In the genomic region with DNA sequence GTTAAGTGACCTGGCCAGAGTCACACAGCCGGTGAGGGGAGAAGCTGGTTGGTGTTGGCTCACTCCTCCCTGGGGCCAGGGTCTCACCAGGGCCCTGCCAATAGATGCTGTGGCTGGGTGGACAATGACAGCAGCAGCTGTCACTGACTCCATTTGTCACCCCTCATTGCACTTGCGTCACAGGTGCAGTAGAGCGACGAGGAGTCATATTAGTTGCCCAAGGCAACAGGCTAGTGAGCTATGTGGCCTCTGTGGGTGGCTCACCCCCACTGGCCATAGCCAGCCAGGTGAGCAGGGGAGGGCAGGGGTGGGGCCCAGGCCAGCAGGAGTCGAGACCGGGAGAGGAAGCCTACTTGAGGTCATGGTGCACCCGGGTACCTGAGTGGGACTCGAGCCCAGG, we compare ENCODE assay signal across 10 cellular contexts. TPM values are rescaled to one million over a fixed set of nuclear protein-coding genes. Genes with fewer than 3 reads are reported as not detected.
DNase-seq lines count a peak whose midpoint lies in the region; ATAC-seq and TF ChIP-seq lines count a peak whose summit lies in the region.
"Had no signal": no experiment of that assay in that cellular context is flagged by ENCODE, and none has a peak within 500 bp of the region (broad histone marks: within the 10 kb centered on the region; RNA-seq: fewer than 3 reads in every experiment).

No MANE protein-coding gene starts in this region.

- no peaks in the 10 kb centered on the region for H3K9me3 Mint-ChIP-seq in stimulated activated naive CD8-positive, alpha-beta T cell treated with anti-CD3 and anti-CD28 coated beads, Interleukin-15, amount 100 ng/mL, for 72 hours
- H3K9me3 Mint-ChIP-seq: stimulated activated naive CD8-positive, alpha-beta T cell treated with anti-CD3 and anti-CD28 coated beads, Interleukin-15, Interleukin-2, amounts not matched to agents 100 ng/mL and 50 ng/mL, for 24 hours had no signal

- no peak overlapping the region for H3K4me3 ChIP-seq in sigmoid colon

- TF ChIP-seq EP300 in sigmoid colon (IDR thresholded peaks at IDR 0.05), result no peak

- CTCF ChIA-PET in RWPE1 (lab: Yijun Ruan, JAX), result no interaction called here
- CTCF ChIA-PET in HEK293T (lab: Yijun Ruan, JAX), result no interaction called here

- peaks cover 13% of the 10 kb centered on the region for H3K4me1 Mint-ChIP-seq in stimulated activated naive CD8-positive, alpha-beta T cell treated with anti-CD3 and anti-CD28 coated beads, Interleukin-15, amount 100 ng/mL, for 72 hours

- POLR2A ChIA-PET in RWPE1 (lab: Yijun Ruan, JAX; ENCODE audit: low non-redundant PET) (no interaction called here), HEK293T (lab: Yijun Ruan, JAX) (no interaction called here)

- H3K27me3 ChIP-seq in sigmoid colon, result no peaks in the 10 kb centered on the region

- peaks cover 0 to 41% (median 8%) of the 10 kb centered on the region in 4 donors for H3K36me3 ChIP-seq in sigmoid colon

- H3K4me3 Mint-ChIP-seq in stimulated activated naive CD8-positive, alpha-beta T cell treated with anti-CD3 and anti-CD28 coated beads, Interleukin-15, amount 100 ng/mL, for 72 hours, result no peak overlapping the region
- H3K4me3 Mint-ChIP-seq: stimulated activated naive CD8-positive, alpha-beta T cell treated with anti-CD3 and anti-CD28 coated beads, Interleukin-15, Interleukin-2, amounts not matched to agents 100 ng/mL and 50 ng/mL, for 24 hours had no signal

- H3K4me1 ChIP-seq in sigmoid colon, result no peaks in the 10 kb centered on the region

- H3K9me3 ChIP-seq in sigmoid colon, result no peaks in the 10 kb centered on the region

- peak; percentile 21 for ATAC-seq in stimulated activated naive CD8-positive, alpha-beta T cell treated with anti-CD3 and anti-CD28 coated beads, Interleukin-15, amount 100 ng/mL, for 72 hours
- ATAC-seq in stimulated activated naive CD8-positive, alpha-beta T cell treated with anti-CD3 and anti-CD28 coated beads, Interleukin-15, Interleukin-2, amounts not matched to agents 100 U/mL and 50 U/mL, for 24 hours, result no peak
- peak; percentile 36 for ATAC-seq in HG03060 (IDR thresholded peaks at IDR 0.05; ENCODE audit: low read depth, unreplicated experiment)

- H3K27ac Mint-ChIP-seq in stimulated activated naive CD8-positive, alpha-beta T cell treated with anti-CD3 and anti-CD28 coated beads, Interleukin-15, amount 100 ng/mL, for 72 hours, result peak overlapping the region in 1 of 2 donors; percentile 89
- H3K27ac Mint-ChIP-seq: stimulated activated naive CD8-positive, alpha-beta T cell treated with anti-CD3 and anti-CD28 coated beads, Interleukin-15, Interleukin-2, amounts not matched to agents 100 ng/mL and 50 ng/mL, for 24 hours had no signal

- intact Hi-C loops in sigmoid colon (cut with DNase I), result no loop called here

- no peak for TF ChIP-seq POLR2A in sigmoid colon (IDR thresholded peaks at IDR 0.05)

- no peak for DNase-seq in stimulated activated naive CD8-positive, alpha-beta T cell treated with anti-CD3 and anti-CD28 coated beads, Interleukin-15, amount 100 ng/mL, for 72 hours
- DNase-seq in stimulated activated naive CD8-positive, alpha-beta T cell treated with anti-CD3 and anti-CD28 coated beads, Interleukin-15, Interleukin-2, amounts not matched to agents 100 U/mL and 50 U/mL, for 24 hours, result no peak
- DNase-seq in RWPE1 (ENCODE audit: low spot score), result no peak
- no peak for DNase-seq in stimulated activated naive CD4-positive, alpha-beta T cell treated with Interleukin-2 at 50 U/mL for 16 hours (lab: John Stamatoyannopoulos, UW)
- no peak for DNase-seq in inferior parietal cortex (ENCODE audit: extremely low spot score)
- no peak for DNase-seq in HEK293T (ENCODE audit: extremely low spot score)
- no peak for DNase-seq in sigmoid colon
- DNase-seq: activated gamma-delta T cell had no signal

- no peaks in the 10 kb centered on the region for H3K27me3 Mint-ChIP-seq in stimulated activated naive CD8-positive, alpha-beta T cell treated with anti-CD3 and anti-CD28 coated beads, Interleukin-15, amount 100 ng/mL, for 72 hours
- H3K27me3 Mint-ChIP-seq: stimulated activated naive CD8-positive, alpha-beta T cell treated with anti-CD3 and anti-CD28 coated beads, Interleukin-15, Interleukin-2, amounts not matched to agents 100 ng/mL and 50 ng/mL, for 24 hours had no signal

- peak overlapping the region; percentile 3; the same call in 1 of the 2 replicates for H3K27ac ChIP-seq in RWPE1
- H3K27ac ChIP-seq in sigmoid colon, result no peak overlapping the region

- 87 to 90% methylated on average over 8 of the region's 8 CpGs for WGBS in sigmoid colon, 2 donors

- TF ChIP-seq CTCF in RWPE1 (conservative IDR thresholded peaks at IDR 0.05; ENCODE audit: low read depth), result no peak
- no peak for TF ChIP-seq CTCF in sigmoid colon (IDR thresholded peaks at IDR 0.05)

TF ChIP-seq in HEK293T, 16 proteins besides CTCF, POLR2A, EP300 and RAD21:
- TF ChIP-seq SUZ12 (IDR thresholded peaks at IDR 0.05) (no peak), ZNF384 (IDR thresholded peaks at IDR 0.05) (no peak), ARNT (IDR thresholded peaks at IDR 0.05) (no peak)

RNA-seq across cellular contexts. Expression of a gene that starts 9.7 kb away (rescaled TPM):
- total RNA-seq in sigmoid colon, result not detected
- polyA plus RNA-seq in sigmoid colon, result under 1 TPM in 1 of 3 donors, not detected in 2; 0.22 TPM

RNA-seq across cellular contexts. Expression of a gene that starts 26.6 kb away (rescaled TPM):
- 10 to 100 TPM; 18.5 to 40.4 (median 33.4) TPM for total RNA-seq in sigmoid colon
- polyA plus RNA-seq in sigmoid colon, result 10 to 100 TPM in 1 of 3 donors, 1 to 10 TPM in 2; 3.0 to 26.7 (median 3.7) TPM

RNA-seq across cellular contexts. Expression of a gene that starts 43.5 kb away (rescaled TPM):
- total RNA-seq in sigmoid colon, result 10 to 100 TPM in 3 of 4 donors, 1 to 10 TPM in 1; 8.7 to 21.0 (median 11.5) TPM
- polyA plus RNA-seq in sigmoid colon, result 1 to 10 TPM; 6.9 to 9.6 (median 7.3) TPM
